In genomic region chr2:46259782-46260178, GRCh38 we compare ENCODE assay signal across 15 cellular contexts. TPM values are rescaled to one million over a fixed set of nuclear protein-coding genes. Genes with fewer than 3 reads are reported as not detected.
DNase-seq lines count a peak whose midpoint lies in the region; ATAC-seq, FAIRE-seq and TF ChIP-seq lines count a peak whose summit lies in the region.
"Had no signal": no experiment of that assay in that cellular context is flagged by ENCODE, and none has a peak within 500 bp of the region (broad histone marks: within the 10 kb centered on the region; RNA-seq: fewer than 3 reads in every experiment).

No MANE protein-coding gene starts in this region.

- TF ChIP-seq POLR2A in endothelial cell of umbilical vein (IDR thresholded peaks at IDR 0.05; ENCODE audit: low read depth, low read length), result no peak
- TF ChIP-seq POLR2A in gastrocnemius medialis (IDR thresholded peaks at IDR 0.05), result no peak

- intact Hi-C loops in right cardiac atrium (cut with DNase I) (no loop called here), Right ventricle myocardium superior (cut with DNase I) (no loop called here), endothelial cell of umbilical vein (cut with micrococcal nuclease) (no loop called here), gastrocnemius medialis (cut with DNase I; ENCODE audit: low total_unique reads) (no loop called here)

- no peak overlapping the region for H2AFZ ChIP-seq in endothelial cell of umbilical vein (ENCODE audit: low read depth, low read length)
- no peak overlapping the region for H2AFZ ChIP-seq in SK-N-SH (ENCODE audit: low read depth)

- DNase-seq in right cardiac atrium, result no peak
- DNase-seq in Right ventricle myocardium superior, result no peak
- DNase-seq in endothelial cell of umbilical vein (ENCODE audit: low read depth, low spot score), result no peak
- no peak for DNase-seq in gastrocnemius medialis
- DNase-seq in KG1 (lab: John Stamatoyannopoulos, UW), result no peak
- DNase-seq in foreskin keratinocyte, result no peak
- DNase-seq in SK-N-SH, result no peak
- DNase-seq: CD8-positive, alpha-beta T cell; EL; NCI-H1105; NCI-H2081 had no signal

- H3K27me3 ChIP-seq in right cardiac atrium (ENCODE audit: control insufficient read depth, insufficient read depth) (no peaks in the 10 kb centered on the region), endothelial cell of umbilical vein (ENCODE audit: control insufficient read depth in 2 of 2, insufficient read depth in 2 of 2, low read length in 2 of 2) (no peaks in the 10 kb centered on the region), gastrocnemius medialis (no peaks in the 10 kb centered on the region), foreskin keratinocyte (no peaks in the 10 kb centered on the region), SK-N-SH (ENCODE audit: insufficient read depth) (no peaks in the 10 kb centered on the region)
- H3K27me3 ChIP-seq: BLaER1 treated with 17β-estradiol and CSF1 and Interleukin-3, amounts not matched to agents 10 nM and 100 nM had no signal

- H3K9me3 ChIP-seq in right cardiac atrium (ENCODE audit: control insufficient read depth, low read length) (no peaks in the 10 kb centered on the region), endothelial cell of umbilical vein (replicated peaks; ENCODE audit: control insufficient read depth, insufficient read depth, low read length) (no peaks in the 10 kb centered on the region), gastrocnemius medialis (no peaks in the 10 kb centered on the region), SK-N-SH (no peaks in the 10 kb centered on the region)
- H3K9me3 ChIP-seq: BLaER1 treated with 17β-estradiol and CSF1 and Interleukin-3, amounts not matched to agents 10 nM and 100 nM had no signal

- POLR2A ChIA-PET in endothelial cell of umbilical vein (lab: Charles Lee) (interaction anchor here (0.9 to 1.1 kb wide), 2 partner anchors 38 to 88 kb away, joined by 4 to 9 read pairs; partner anchors contain the start of gene EPAS1), SK-N-SH (lab: Yijun Ruan, JAX) (no interaction called here)

- no peaks in the 10 kb centered on the region for H3F3A ChIP-seq in SK-N-SH (replicated peaks; ENCODE audit: insufficient read depth)

- no peaks in the 10 kb centered on the region for H3K9me2 ChIP-seq in SK-N-SH

- H3K4me1 ChIP-seq in right cardiac atrium (ENCODE audit: control insufficient read depth, insufficient read depth, low read length), result peaks cover 14% of the 10 kb centered on the region
- peaks cover 36% of the 10 kb centered on the region for H3K4me1 ChIP-seq in endothelial cell of umbilical vein (ENCODE audit: control insufficient read depth, extremely low read depth, insufficient read depth, low read length)
- H3K4me1 ChIP-seq in gastrocnemius medialis, result peaks cover 10 to 34% of the 10 kb centered on the region in 2 donors
- peaks cover 5% of the 10 kb centered on the region for H3K4me1 ChIP-seq in foreskin keratinocyte
- H3K4me1 ChIP-seq in SK-N-SH (ENCODE audit: control insufficient read depth in 1 of 2, insufficient read depth in 2 of 2, low read depth in 1 of 2, low read length in 1 of 2), result peaks cover 0 to 9% of the 10 kb centered on the region in 2 experiments; a peak in 2 of 4 replicates

- no peak for ATAC-seq in right cardiac atrium
- no peak for ATAC-seq in Right ventricle myocardium superior (ENCODE audit: poor library complexity)
- ATAC-seq in gastrocnemius medialis, result no peak
- ATAC-seq in foreskin keratinocyte, result no peak
- ATAC-seq: CD8-positive, alpha-beta T cell; GM12878; GM23338 had no signal

- H3K4me3 ChIP-seq in right cardiac atrium (ENCODE audit: low read length), result no peak overlapping the region
- H3K4me3 ChIP-seq in endothelial cell of umbilical vein (replicated peaks in 1 of 3; ENCODE audit: insufficient read depth in 1 of 3, low read depth in 1 of 3, low read length in 3 of 3), result no peak overlapping the region
- no peak overlapping the region for H3K4me3 ChIP-seq in gastrocnemius medialis
- H3K4me3 ChIP-seq in SK-N-SH (ENCODE audit: low read depth in 2 of 2, low read length in 1 of 2), result no peak overlapping the region
- H3K4me3 ChIP-seq: BLaER1 treated with 17β-estradiol and CSF1 and Interleukin-3, amounts not matched to agents 10 nM and 100 nM; GM12878; GM23338 had no signal

- WGBS in right cardiac atrium, result 56% methylated on average over 1 of the region's 1 CpG
- 61% methylated on average over 1 of the region's 1 CpG for WGBS in SK-N-SH (ENCODE audit: low lambda C conversion rate)

- TF ChIP-seq EP300 in SK-N-SH (IDR thresholded peaks at IDR 0.05; ENCODE audit: borderline replicate concordance in 1 of 2, low read depth in 1 of 2, low read length in 1 of 2), result no peak

- no peak for TF ChIP-seq CTCF in endothelial cell of umbilical vein (IDR thresholded peaks at IDR 0.05; ENCODE audit: extremely low read depth in 1 of 2, insufficient read depth in 1 of 2, low read depth in 1 of 2, low read length in 2 of 2)
- TF ChIP-seq CTCF in gastrocnemius medialis (IDR thresholded peaks at IDR 0.05 in 4 of 5, conservative IDR thresholded peaks at IDR 0.05 in 1 of 5), result no peak
- TF ChIP-seq CTCF in foreskin keratinocyte (conservative IDR thresholded peaks at IDR 0.05), result no peak
- TF ChIP-seq CTCF in SK-N-SH (IDR thresholded peaks at IDR 0.05), result no peak

- in situ Hi-C loops in gastrocnemius medialis (cut with MboI; ENCODE audit: low sequenced_read_pairs in 4 of 4), result no loop called here

- H3K27ac ChIP-seq in right cardiac atrium (ENCODE audit: low read length) (peak overlapping the region; percentile 5), endothelial cell of umbilical vein (ENCODE audit: insufficient read depth, low read depth, low read length) (peak overlapping the region; percentile 62), gastrocnemius medialis (peak overlapping the region in 3 of 4 donors; percentile 11 to 58 (median 37)), foreskin keratinocyte (no peak overlapping the region), SK-N-SH (ENCODE audit: low read depth in 2 of 2, low read length in 1 of 2) (no peak overlapping the region)
- H3K27ac ChIP-seq: BLaER1 treated with 17β-estradiol and CSF1 and Interleukin-3, amounts not matched to agents 10 nM and 100 nM had no signal

- H3K9ac ChIP-seq in endothelial cell of umbilical vein (replicated peaks; ENCODE audit: extremely low read depth, insufficient read depth, low read length) (peak overlapping the region; percentile 17), SK-N-SH (no peak overlapping the region)
- H3K9ac ChIP-seq: BLaER1 treated with 17β-estradiol and CSF1 and Interleukin-3, amounts not matched to agents 10 nM and 100 nM had no signal

- H3K4me2 ChIP-seq in endothelial cell of umbilical vein (ENCODE audit: insufficient read depth, low read length) (peak overlapping the region; percentile 26), SK-N-SH (no peak overlapping the region)
- H3K4me2 ChIP-seq: GM23338 had no signal

- CTCF ChIA-PET in endothelial cell of umbilical vein (lab: Charles Lee), result interaction anchor here (1.0 to 1.7 kb wide), 8 partner anchors 8 to 197 kb away, joined by 3 to 9 read pairs (median 4); partner anchors contain the start of gene EPAS1
- CTCF ChIA-PET in SK-N-SH (lab: Yijun Ruan, JAX), result interaction anchor here (1.2 to 2.5 kb wide), 4 partner anchors 9 to 23 kb away, joined by 3 to 9 read pairs (median 4); no protein-coding TSS in a partner anchor

- H3K36me3 ChIP-seq in endothelial cell of umbilical vein (ENCODE audit: control insufficient read depth in 2 of 2, extremely low read depth in 1 of 2, insufficient read depth in 2 of 2, low read length in 2 of 2), result no peaks in the 10 kb centered on the region
- H3K36me3 ChIP-seq in gastrocnemius medialis, result no peaks in the 10 kb centered on the region
- no peaks in the 10 kb centered on the region for H3K36me3 ChIP-seq in SK-N-SH (replicated peaks in 1 of 2; ENCODE audit: control insufficient read depth in 1 of 2, insufficient read depth in 2 of 2, low read length in 1 of 2)
- H3K36me3 ChIP-seq: BLaER1 treated with 17β-estradiol and CSF1 and Interleukin-3, amounts not matched to agents 10 nM and 100 nM had no signal

- H3K9me1 ChIP-seq in endothelial cell of umbilical vein (replicated peaks; ENCODE audit: control insufficient read depth, extremely low read depth, insufficient read depth, low read length), result no peaks in the 10 kb centered on the region

- no peak for TF ChIP-seq RAD21 in SK-N-SH (IDR thresholded peaks at IDR 0.05; ENCODE audit: low read length)

- no peaks in the 10 kb centered on the region for H4K20me1 ChIP-seq in endothelial cell of umbilical vein (replicated peaks; ENCODE audit: control insufficient read depth, extremely low read depth, insufficient read depth, low read length)
- H4K20me1 ChIP-seq in SK-N-SH (ENCODE audit: insufficient read depth), result no peaks in the 10 kb centered on the region
- H4K20me1 ChIP-seq: BLaER1 treated with 17β-estradiol and CSF1 and Interleukin-3, amounts not matched to agents 10 nM and 100 nM had no signal

- dilution Hi-C loops in endothelial cell of umbilical vein (cut with MboI; ENCODE audit: extremely low pct_ligation_motif_present, low sequenced_read_pairs), result no loop called here

- BruUV-seq in endothelial cell of umbilical vein (replicated peaks; lab: Mats Ljungman, UMichigan), result no TSS peak

- no peak for FAIRE-seq in endothelial cell of umbilical vein (lab: Jason Lieb, UNC)
- FAIRE-seq: GM12878, HTR-8/SVneo had no signal

- H3K79me2 ChIP-seq in endothelial cell of umbilical vein (ENCODE audit: control insufficient read depth, insufficient read depth, low read length) (no peaks in the 10 kb centered on the region), SK-N-SH (ENCODE audit: insufficient read depth) (no peaks in the 10 kb centered on the region)

TF ChIP-seq in SK-N-SH, 30 proteins besides CTCF, POLR2A, EP300 and RAD21 (continues in another document):
- TF ChIP-seq JUND (IDR thresholded peaks at IDR 0.05), result no peak
- TF ChIP-seq TCF12 (IDR thresholded peaks at IDR 0.05), result no peak
- TF ChIP-seq FOSL2 (IDR thresholded peaks at IDR 0.05; ENCODE audit: borderline replicate concordance, low read depth), result no peak
- no peak for TF ChIP-seq CHD2 (IDR thresholded peaks at IDR 0.05; ENCODE audit: low read length, partially characterized antibody)

RNA-seq across cellular contexts. Expression of gene EPAS1, which starts 37.4 kb away (rescaled TPM):
- total RNA-seq in right cardiac atrium (100 to 1,000 TPM; 210 to 340 (median 268) TPM), Right ventricle myocardium superior (200 TPM), endothelial cell of umbilical vein (374 and 397 TPM in 2 replicates), gastrocnemius medialis (10 to 100 TPM; 61.5 to 95.1 (median 90.0) TPM), foreskin keratinocyte (23.3 and 47.3 TPM in 2 replicates)
- polyA plus RNA-seq in right cardiac atrium (149 TPM), endothelial cell of umbilical vein (214 and 229 TPM in 2 replicates), foreskin keratinocyte (13.0 and 28.2 TPM in 2 replicates), SK-N-SH (2012; rRNA removed) (69.2 and 92.2 TPM in 2 replicates)
- polyA plus RNA-seq in endothelial cell of umbilical vein (2011; cell fraction: cytosol; rRNA removed), result 316 and 329 TPM in 2 replicates
- polyA plus RNA-seq in endothelial cell of umbilical vein (2011; cell fraction: nucleus; rRNA removed), result 257 and 293 TPM in 2 replicates
- 294 and 311 TPM in 2 replicates for polyA plus RNA-seq in endothelial cell of umbilical vein (2012)
- polyA minus RNA-seq in endothelial cell of umbilical vein, result 334 and 376 TPM in 2 replicates
- polyA minus RNA-seq in endothelial cell of umbilical vein (2011; cell fraction: cytosol; rRNA and poly(A)+ RNA removed), result 84.9 TPM
- polyA minus RNA-seq in endothelial cell of umbilical vein (2011; cell fraction: nucleus; rRNA and poly(A)+ RNA removed), result 192 and 214 TPM in 2 replicates
- 66.4 and 74.6 TPM in 2 replicates for polyA plus RNA-seq in SK-N-SH (2012; cell fraction: cytosol; rRNA removed)
- 83.4 and 100 TPM in 2 replicates for polyA plus RNA-seq in SK-N-SH (2012; cell fraction: nucleus; rRNA removed)

Comparison
In these comparisons a context has a peak if more than half of its experiments do, and no peak if none do; other contexts are left out.
1. H3K27ac ChIP-seq: peak in right cardiac atrium (single experiment), endothelial cell of umbilical vein (single experiment) and gastrocnemius medialis (3 of 4); none in foreskin keratinocyte (single experiment) and SK-N-SH (0 of 2).